ENCODE assay signal across 8 cellular contexts in genomic region chr2:18559531-18559930, GRCh38. TPM values are rescaled to one million over a fixed set of nuclear protein-coding genes. Genes with fewer than 3 reads are reported as not detected.
DNase-seq lines count a peak whose midpoint lies in the region; ATAC-seq and TF ChIP-seq lines count a peak whose summit lies in the region.

No MANE protein-coding gene starts in this region.

- peak overlapping the region; percentile 89 for H3K4me3 Mint-ChIP-seq in activated T-helper 1 cell treated with anti-CD3 and anti-CD28 coated beads, Interleukin-12 subunit alpha, Interleukin-12 subunit beta, Interleukin-2, Interleukin-4 antibody, amounts not matched to agents 30 ng/mL and 10 ng/mL and 1 ng/mL, durations not matched to agents 14 hours and 24 hours and 36 hours
- peak overlapping the region; percentile 89 to 92 for H3K4me3 Mint-ChIP-seq in stimulated activated naive B cell treated with anti-CD40 and anti-IgM and Interleukin-4, amounts not matched to agents 10 μg/mL and 1 μg/mL and 100 μg/mL, for 72 hours

- TF ChIP-seq CTCF in 22Rv1 (IDR thresholded peaks at IDR 0.05), result no peak

- intact Hi-C loops in activated T-helper 1 cell treated with anti-CD3 and anti-CD28 coated beads, Interleukin-12 subunit alpha, Interleukin-12 subunit beta, Interleukin-2, Interleukin-4 antibody, amounts not matched to agents 30 ng/mL and 10 ng/mL and 1 ng/mL, durations not matched to agents 14 hours and 24 hours and 36 hours (cut with micrococcal nuclease), result loop anchor here (1.0 kb wide), 3 partner anchors 18 to 1431 kb away; partner anchors contain the start of gene WDR35

- H3K9me3 Mint-ChIP-seq in activated T-helper 1 cell treated with anti-CD3 and anti-CD28 coated beads, Interleukin-12 subunit alpha, Interleukin-12 subunit beta, Interleukin-2, Interleukin-4 antibody, amounts not matched to agents 30 ng/mL and 10 ng/mL and 1 ng/mL, durations not matched to agents 14 hours and 24 hours and 36 hours, result no peaks in the 10 kb centered on the region
- peaks cover 0 to 5% of the 10 kb centered on the region in 2 donors for H3K9me3 Mint-ChIP-seq in stimulated activated naive B cell treated with anti-CD40 and anti-IgM and Interleukin-4, amounts not matched to agents 10 μg/mL and 1 μg/mL and 100 μg/mL, for 72 hours

- peak overlapping the region; percentile 75 for H3K27ac ChIP-seq in 22Rv1

- H3K4me1 Mint-ChIP-seq in activated T-helper 1 cell treated with anti-CD3 and anti-CD28 coated beads, Interleukin-12 subunit alpha, Interleukin-12 subunit beta, Interleukin-2, Interleukin-4 antibody, amounts not matched to agents 30 ng/mL and 10 ng/mL and 1 ng/mL, durations not matched to agents 14 hours and 24 hours and 36 hours (ENCODE audit: low read depth), result peaks cover 38% of the 10 kb centered on the region
- H3K4me1 Mint-ChIP-seq in stimulated activated naive B cell treated with anti-CD40 and anti-IgM and Interleukin-4, amounts not matched to agents 10 μg/mL and 1 μg/mL and 100 μg/mL, for 72 hours, result peaks cover 22 to 46% of the 10 kb centered on the region in 2 donors

- ATAC-seq in GM21360 (IDR thresholded peaks at IDR 0.05; ENCODE audit: unreplicated experiment), result peak; percentile 0
- ATAC-seq in stimulated activated naive B cell treated with anti-CD40 and anti-IgM and Interleukin-4, amounts not matched to agents 10 μg/mL and 1 μg/mL and 100 μg/mL, for 72 hours (replicated peaks), result peak; percentile 1

- no peak for DNase-seq in activated T-helper 1 cell treated with anti-CD3 and anti-CD28 coated beads, Interleukin-12 subunit alpha, Interleukin-12 subunit beta, Interleukin-2, Interleukin-4 antibody, amounts not matched to agents 30 ng/mL and 10 ng/mL and 1 ng/mL, durations not matched to agents 14 hours and 24 hours and 36 hours (ENCODE audit: low spot score)
- DNase-seq in stimulated activated naive B cell treated with anti-CD40 and anti-IgM and Interleukin-4, amounts not matched to agents 10 μg/mL and 1 μg/mL and 100 μg/mL, for 72 hours, result no peak
- DNase-seq in NCI-H1930 (lab: John Stamatoyannopoulos, UW) (no peak), amniotic stem cell (lab: John Stamatoyannopoulos, UW) (no peak), hepatic stellate cell (ENCODE audit: low spot score) (no peak)

- H3K27ac Mint-ChIP-seq in activated T-helper 1 cell treated with anti-CD3 and anti-CD28 coated beads, Interleukin-12 subunit alpha, Interleukin-12 subunit beta, Interleukin-2, Interleukin-4 antibody, amounts not matched to agents 30 ng/mL and 10 ng/mL and 1 ng/mL, durations not matched to agents 14 hours and 24 hours and 36 hours, result peak overlapping the region; percentile 91
- H3K27ac Mint-ChIP-seq in stimulated activated naive B cell treated with anti-CD40 and anti-IgM and Interleukin-4, amounts not matched to agents 10 μg/mL and 1 μg/mL and 100 μg/mL, for 72 hours, result peak overlapping the region; percentile 90

- H3K4me3 ChIP-seq in iPS-11a (ENCODE audit: low read depth, low read length), result peak overlapping the region; percentile 79

- H3K27me3 Mint-ChIP-seq in activated T-helper 1 cell treated with anti-CD3 and anti-CD28 coated beads, Interleukin-12 subunit alpha, Interleukin-12 subunit beta, Interleukin-2, Interleukin-4 antibody, amounts not matched to agents 30 ng/mL and 10 ng/mL and 1 ng/mL, durations not matched to agents 14 hours and 24 hours and 36 hours (ENCODE audit: insufficient read depth), result no peaks in the 10 kb centered on the region
- H3K27me3 Mint-ChIP-seq in stimulated activated naive B cell treated with anti-CD40 and anti-IgM and Interleukin-4, amounts not matched to agents 10 μg/mL and 1 μg/mL and 100 μg/mL, for 72 hours, result no peaks in the 10 kb centered on the region

- H3K36me3 Mint-ChIP-seq in activated T-helper 1 cell treated with anti-CD3 and anti-CD28 coated beads, Interleukin-12 subunit alpha, Interleukin-12 subunit beta, Interleukin-2, Interleukin-4 antibody, amounts not matched to agents 30 ng/mL and 10 ng/mL and 1 ng/mL, durations not matched to agents 14 hours and 24 hours and 36 hours (ENCODE audit: low read depth), result peaks cover 19% of the 10 kb centered on the region
- H3K36me3 Mint-ChIP-seq in stimulated activated naive B cell treated with anti-CD40 and anti-IgM and Interleukin-4, amounts not matched to agents 10 μg/mL and 1 μg/mL and 100 μg/mL, for 72 hours, result peaks cover 22 to 28% of the 10 kb centered on the region in 2 donors

RNA-seq across cellular contexts. Expression of gene RDH14, which starts 0.9 kb away (rescaled TPM):
- total RNA-seq in activated T-helper 1 cell treated with anti-CD3 and anti-CD28 coated beads, Interleukin-12 subunit alpha, Interleukin-12 subunit beta, Interleukin-2, Interleukin-4 antibody, amounts not matched to agents 30 ng/mL and 10 ng/mL and 1 ng/mL, durations not matched to agents 14 hours and 24 hours and 36 hours, result 12.4 and 14.5 TPM in 2 replicates

RNA-seq across cellular contexts. Expression of gene NT5C1B, which starts 29.8 kb away (rescaled TPM):
- total RNA-seq in activated T-helper 1 cell treated with anti-CD3 and anti-CD28 coated beads, Interleukin-12 subunit alpha, Interleukin-12 subunit beta, Interleukin-2, Interleukin-4 antibody, amounts not matched to agents 30 ng/mL and 10 ng/mL and 1 ng/mL, durations not matched to agents 14 hours and 24 hours and 36 hours, result not detected in 2 replicates
